In the genomic region with DNA sequence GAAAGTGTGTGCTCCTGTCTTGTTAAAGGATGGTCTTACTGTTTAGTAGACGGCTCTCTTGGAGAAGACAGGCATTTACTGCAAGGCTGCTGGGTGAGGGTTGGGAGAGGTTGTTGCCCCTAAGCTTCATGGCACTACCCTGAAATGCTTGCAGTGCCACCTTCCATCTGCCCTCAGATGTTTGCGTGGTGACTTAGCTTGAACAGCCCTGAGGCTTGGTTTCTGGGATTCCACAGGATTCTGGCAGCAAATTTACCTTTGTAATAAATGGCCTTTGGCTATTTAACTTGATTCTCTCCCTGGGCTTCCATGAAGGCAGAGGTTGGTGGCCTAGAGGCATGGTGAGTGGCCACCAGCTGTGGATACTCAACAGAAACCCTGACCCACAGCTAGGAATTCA, we compare ENCODE assay signal across 23 cellular contexts.
"Had no signal": no experiment of that assay in that cellular context is flagged by ENCODE, and none has a peak within 500 bp of the region (broad histone marks: within the 10 kb centered on the region; RNA-seq: fewer than 3 reads in every experiment).

No MANE protein-coding gene starts in this region.

- H3K27ac Mint-ChIP-seq: T-cell; T-helper 1 cell treated with Interleukin-12 subunit alpha and Interleukin-12 subunit beta and Interleukin-4 antibody, amounts not matched to agents 30 μg/mL and 1 μg/mL, for 36 hours had no signal

- H3K4me3 ChIP-seq: MG63 had no signal

- H3K9me3 ChIP-seq: MG63, SK-N-SH had no signal

- H3K36me3 Mint-ChIP-seq: T-cell had no signal

- H3K4me1 Mint-ChIP-seq: T-cell had no signal

- H3K9ac ChIP-seq: SK-N-SH had no signal

- H3K4me3 Mint-ChIP-seq: T-cell; T-helper 1 cell treated with Interleukin-12 subunit alpha and Interleukin-12 subunit beta and Interleukin-4 antibody, amounts not matched to agents 30 μg/mL and 1 μg/mL, for 36 hours had no signal

- H3K27me3 ChIP-seq: MG63 had no signal

- DNase-seq: KBM-7; MG63; NCI-H1092; NCI-H1105 treated with DMSO at 0.1 percent for 48 hours; NCI-H1417 treated with DMSO at 0.1 percent for 48 hours; NCI-H146; NCI-H1694 treated with DMSO at 0.1 percent for 48 hours; NCI-H2029; NCI-H2081 treated with DMSO at 0.1 percent for 48 hours; NCI-H2171; NCI-H226; NCI-H446; NCI-H510A; NCI-H524 treated with DMSO at 0.1 percent for 48 hours; NCI-H69; NCI-H774; NK-92 treated with Interleukin-12 subunit alpha and Interleukin-12 subunit beta, amount 100 ng/mL, for 24 hours; SHP77; SK-N-SH; SW 1271; T-cell had no signal

- ATAC-seq: Panc1, T-cell had no signal

- H3K36me3 ChIP-seq: MG63 had no signal

- H3K4me2 ChIP-seq: SK-N-SH had no signal

- H3K9me3 Mint-ChIP-seq: T-cell; T-helper 1 cell treated with Interleukin-12 subunit alpha and Interleukin-12 subunit beta and Interleukin-4 antibody, amounts not matched to agents 30 μg/mL and 1 μg/mL, for 36 hours had no signal
